Comparison of ENCODE assay signal across 8 cellular contexts in the genomic region with DNA sequence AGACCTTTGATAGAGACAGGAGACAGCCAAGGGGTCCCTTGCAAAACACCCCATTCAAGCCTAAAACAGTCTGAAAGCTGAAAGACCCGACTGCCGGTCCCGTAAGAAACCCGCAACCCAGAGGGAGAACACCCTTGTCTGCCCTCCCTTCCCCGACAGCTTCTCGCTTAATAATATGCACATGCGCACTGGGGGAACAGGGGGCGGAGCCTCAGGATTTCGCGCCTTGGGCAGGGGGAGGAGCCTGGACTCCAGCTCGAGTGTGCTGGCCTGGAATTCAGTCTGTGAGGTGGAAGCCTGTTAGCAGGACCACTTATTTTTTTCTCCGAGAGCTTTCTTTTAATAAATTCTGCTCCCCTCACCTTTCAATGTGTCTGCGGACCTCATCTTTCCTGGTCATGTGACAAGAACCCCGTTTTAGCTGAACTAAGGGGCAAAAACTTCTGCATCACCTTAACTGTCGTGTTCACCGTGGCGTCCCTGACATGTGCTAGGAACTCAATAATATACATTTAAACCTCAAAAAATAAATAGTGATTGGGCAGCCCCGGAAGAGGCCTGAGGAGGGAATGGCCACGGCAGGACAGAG. TPM values are rescaled to one million over a fixed set of nuclear protein-coding genes. Genes with fewer than 3 reads are reported as not detected.
DNase-seq lines count a peak whose midpoint lies in the region; ATAC-seq and TF ChIP-seq lines count a peak whose summit lies in the region.

No MANE protein-coding gene starts in this region.

- peak; percentile 41 for ATAC-seq in GM21619 (IDR thresholded peaks at IDR 0.05; ENCODE audit: unreplicated experiment)
- ATAC-seq in GM21515 (IDR thresholded peaks at IDR 0.05; ENCODE audit: unreplicated experiment): no peak
- ATAC-seq in GM19395 (IDR thresholded peaks at IDR 0.05; ENCODE audit: unreplicated experiment): no peak

- H3K36me3 ChIP-seq in brain microvascular endothelial cell (replicated peaks): no peaks in the 10 kb centered on the region

- H3K27me3 ChIP-seq in AG04450 (ENCODE audit: control insufficient read depth, insufficient read depth, low read length): no peaks in the 10 kb centered on the region
- no peaks in the 10 kb centered on the region for H3K27me3 ChIP-seq in brain microvascular endothelial cell (replicated peaks)

- DNase-seq in AG04450 (ENCODE audit: low read depth, low spot score) (no peak), T-helper 1 cell (peak in 3 of 5 donors; percentile 10 to 58 (median 25)), brain microvascular endothelial cell (peak; percentile 9), medulla oblongata (ENCODE audit: extremely low spot score) (peak; percentile 74)
- DNase-seq in stimulated activated CD8-positive, alpha-beta memory T cell treated with anti-CD3 and anti-CD28 coated beads, Interleukin-2, amount 100 ng/mL, for 48 hours (ENCODE audit: low read depth in 2 of 2): peak; percentile 34 to 60

- POLR2A ChIA-PET in AG04450 (lab: Yijun Ruan, JAX): no interaction called here

- no peak for TF ChIP-seq CTCF in AG04450 (IDR thresholded peaks at IDR 0.05; ENCODE audit: low read depth, low read length)
- no peak for TF ChIP-seq CTCF in brain microvascular endothelial cell (IDR thresholded peaks at IDR 0.05; ENCODE audit: low read depth, low read length, missing control alignments)

- H3K4me3 ChIP-seq in AG04450 (ENCODE audit: low read depth, low read length) (peak overlapping the region; percentile 34), brain microvascular endothelial cell (ENCODE audit: low read depth, low read length) (peak overlapping the region; percentile 44)

- peaks cover 8% of the 10 kb centered on the region; the same call in 1 of the 2 replicates for H3K9me3 ChIP-seq in AG04450 (ENCODE audit: control insufficient read depth, insufficient read depth, low read length)

- H3K27ac ChIP-seq in AG04450 (ENCODE audit: low read depth, low read length) (no peak overlapping the region), brain microvascular endothelial cell (no peak overlapping the region)

- in situ Hi-C loops in brain microvascular endothelial cell (cut with HindIII; ENCODE audit: low pct_ligation_motif_present, low sequenced_read_pairs): no loop called here

- CTCF ChIA-PET in AG04450 (lab: Charles Lee): interaction anchor here (2.2 kb wide), 1 partner anchor 86 kb away, joined by 6 read pairs; no protein-coding TSS in a partner anchor

RNA-seq across cellular contexts. Expression of gene TNFAIP8L3, which starts 17.0 kb away (rescaled TPM):
- 0.30 and 0.36 TPM in 2 replicates for polyA plus RNA-seq in AG04450 (2011; rRNA removed)
- polyA minus RNA-seq in AG04450 (2011; rRNA and poly(A)+ RNA removed): 0.23 and 0.39 TPM in 2 replicates
